In the genomic region with DNA sequence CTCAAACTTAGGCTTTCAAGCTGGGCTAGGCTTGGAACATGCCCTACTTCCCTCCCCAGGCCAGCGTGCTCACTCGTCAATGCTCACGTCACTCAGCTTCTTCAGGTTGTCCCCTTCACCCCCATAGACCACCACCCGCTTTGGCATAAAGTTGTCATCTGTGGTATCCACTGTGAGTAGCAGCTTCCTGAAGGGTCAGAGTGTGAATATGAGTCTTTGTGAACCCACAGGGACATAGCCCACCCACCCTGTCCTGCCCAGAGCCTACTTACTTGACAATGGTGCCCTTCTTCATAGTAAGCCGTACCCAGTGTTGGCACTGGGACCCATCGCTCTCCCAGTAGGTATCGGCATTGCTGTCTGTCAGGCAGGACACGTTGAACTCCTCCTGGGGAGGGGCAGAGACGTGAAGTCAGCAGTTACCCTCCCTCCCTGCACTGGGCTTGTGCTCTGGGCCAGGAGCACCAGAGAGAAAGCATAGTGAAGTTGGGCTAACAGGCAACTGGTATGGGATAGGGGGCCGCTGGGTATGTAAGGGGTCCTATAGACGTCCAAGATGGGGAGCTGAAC, we compare ENCODE assay signal across 1 cellular context.
TF ChIP-seq lines count a peak whose summit lies in the region.

No MANE protein-coding gene starts in this region.

TF ChIP-seq in IMR-90, 13 proteins besides CTCF, POLR2A, EP300 and RAD21 (continued from another document):
- TF ChIP-seq, protein P1, sequence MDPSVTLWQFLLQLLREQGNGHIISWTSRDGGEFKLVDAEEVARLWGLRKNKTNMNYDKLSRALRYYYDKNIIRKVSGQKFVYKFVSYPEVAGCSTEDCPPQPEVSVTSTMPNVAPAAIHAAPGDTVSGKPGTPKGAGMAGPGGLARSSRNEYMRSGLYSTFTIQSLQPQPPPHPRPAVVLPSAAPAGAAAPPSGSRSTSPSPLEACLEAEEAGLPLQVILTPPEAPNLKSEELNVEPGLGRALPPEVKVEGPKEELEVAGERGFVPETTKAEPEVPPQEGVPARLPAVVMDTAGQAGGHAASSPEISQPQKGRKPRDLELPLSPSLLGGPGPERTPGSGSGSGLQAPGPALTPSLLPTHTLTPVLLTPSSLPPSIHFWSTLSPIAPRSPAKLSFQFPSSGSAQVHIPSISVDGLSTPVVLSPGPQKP (IDR thresholded peaks at IDR 0.05; ENCODE audit: borderline replicate concordance, low read depth, low read length): no peak
TF ChIP-seq in IMR-90: peak in this region for 0.
